ENCODE assay signal across 8 cellular contexts in the genomic region with DNA sequence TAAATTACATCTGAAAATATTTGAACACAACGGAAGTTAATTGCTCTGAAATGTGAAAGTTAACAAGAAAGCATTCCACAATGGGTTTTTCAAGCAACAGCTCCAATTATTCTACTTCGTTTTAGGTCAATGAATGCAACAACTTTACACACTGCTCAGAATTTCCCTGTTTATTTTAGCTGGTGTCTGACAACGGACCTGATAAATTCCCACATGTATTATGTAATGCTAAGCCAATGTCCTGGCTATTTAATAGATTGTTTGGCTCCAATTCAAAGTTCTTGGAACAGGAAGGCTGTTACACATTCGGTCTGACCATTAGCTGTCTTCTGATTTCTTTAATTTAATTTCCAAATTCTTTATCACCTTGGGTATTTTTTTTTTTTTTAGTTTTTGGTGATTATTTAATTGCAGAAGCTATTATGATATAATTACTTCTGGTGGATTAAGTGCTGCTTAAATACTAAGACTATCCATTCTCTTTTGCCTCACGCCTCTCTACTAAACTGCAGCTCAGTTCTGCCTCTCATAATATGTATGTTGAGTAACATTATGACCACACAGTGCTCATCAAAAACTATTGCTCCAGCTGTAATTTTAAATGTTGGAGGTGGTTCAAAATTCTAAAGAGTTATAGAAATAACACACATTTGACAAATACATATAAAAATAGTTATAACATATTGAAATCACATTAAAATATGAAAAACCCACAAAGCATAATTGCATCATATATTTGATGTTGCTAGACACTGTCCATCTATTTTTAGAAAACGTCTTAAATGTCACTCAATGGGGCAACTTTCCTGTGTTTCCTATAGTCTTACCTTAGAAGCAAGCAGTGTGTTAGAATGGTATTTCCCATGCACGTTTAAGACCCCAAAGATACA. TPM values are rescaled to one million over a fixed set of nuclear protein-coding genes. Genes with fewer than 3 reads are reported as not detected.
DNase-seq lines count a peak whose midpoint lies in the region; ATAC-seq and FAIRE-seq lines count a peak whose summit lies in the region.

No MANE protein-coding gene starts in this region.

- DNase-seq in EH (ENCODE audit: low read depth) (peak; percentile 74), NOMO-1 treated with dmso at 0.1 percent for 144 hours (lab: John Stamatoyannopoulos, UW; ENCODE audit: unreplicated experiment) (peak; percentile 58), non-pigmented ciliary epithelial cell (ENCODE audit: low read depth) (peak; percentile 68), amniotic stem cell (lab: John Stamatoyannopoulos, UW) (no peak)
- DNase-seq in CD8-positive, alpha-beta memory T cell, result no peak
- no peak for DNase-seq in stimulated activated CD4-positive, alpha-beta T cell treated with anti-CD3 and anti-CD28 coated beads, Interleukin-2, amount 100 ng/mL, for 24 hours

- no peaks in the 10 kb centered on the region for H3K27me3 ChIP-seq in CD8-positive, alpha-beta memory T cell (ENCODE audit: insufficient read depth, low read length, poor library complexity, severe bottlenecking)

- H3K36me3 Mint-ChIP-seq in CD8-positive, alpha-beta memory T cell, result peaks cover 0 to 2% (median 0%) of the 10 kb centered on the region in 3 donors

- H3K4me1 ChIP-seq in CD8-positive, alpha-beta memory T cell (ENCODE audit: insufficient read depth, low read length), result no peaks in the 10 kb centered on the region

- peaks cover 0 to 4% (median 0%) of the 10 kb centered on the region in 5 donors for H3K9me3 Mint-ChIP-seq in CD8-positive, alpha-beta memory T cell

- no peak overlapping the region for H3K4me3 ChIP-seq in CD8-positive, alpha-beta memory T cell (ENCODE audit: low read length)

- H3K4me3 Mint-ChIP-seq in CD8-positive, alpha-beta memory T cell, result no peak overlapping the region

- CTCF ChIA-PET in CD8-positive, alpha-beta memory T cell (lab: Charles Lee), result no interaction called here

- H3K36me3 ChIP-seq in CD8-positive, alpha-beta memory T cell (ENCODE audit: insufficient read depth, low read length), result no peaks in the 10 kb centered on the region

- H3K4me1 Mint-ChIP-seq in CD8-positive, alpha-beta memory T cell, result peaks cover 16 to 30% (median 19%) of the 10 kb centered on the region in 3 donors

- H3K27ac Mint-ChIP-seq in CD8-positive, alpha-beta memory T cell, result no peak overlapping the region

- peak; percentile 64 for FAIRE-seq in endometrium (lab: Jason Lieb, UNC)

- no peak for ATAC-seq in HG03175 (IDR thresholded peaks at IDR 0.05; ENCODE audit: unreplicated experiment)

- POLR2A ChIA-PET in CD8-positive, alpha-beta memory T cell (lab: Charles Lee), result no interaction called here

- no peak overlapping the region for H3K27ac ChIP-seq in CD8-positive, alpha-beta memory T cell (ENCODE audit: low read depth, low read length)

- peaks cover 0 to 1% of the 10 kb centered on the region in 2 donors for H3K27me3 Mint-ChIP-seq in CD8-positive, alpha-beta memory T cell

- H3K9me3 ChIP-seq in CD8-positive, alpha-beta memory T cell (ENCODE audit: low read length), result no peaks in the 10 kb centered on the region

RNA-seq across cellular contexts. Expression of gene MEF2C, which starts 57.8 kb away (rescaled TPM):
- under 1 TPM; 0.31 to 0.85 TPM for total RNA-seq in CD8-positive, alpha-beta memory T cell
- not detected for polyA plus RNA-seq in CD8-positive, alpha-beta memory T cell

Comparison
In these comparisons a context has a peak if more than half of its experiments do, and no peak if none do; other contexts are left out.
1. DNase-seq: peak in EH (single experiment), NOMO-1 treated with dmso at 0.1 percent for 144 hours (single experiment) and non-pigmented ciliary epithelial cell (single experiment); none in amniotic stem cell (single experiment), CD8-positive, alpha-beta memory T cell (0 of 5) and stimulated activated CD4-positive, alpha-beta T cell treated with anti-CD3 and anti-CD28 coated beads, Interleukin-2, amount 100 ng/mL, for 24 hours (0 of 2).